ENCODE assay signal across 20 cellular contexts in the genomic region with DNA sequence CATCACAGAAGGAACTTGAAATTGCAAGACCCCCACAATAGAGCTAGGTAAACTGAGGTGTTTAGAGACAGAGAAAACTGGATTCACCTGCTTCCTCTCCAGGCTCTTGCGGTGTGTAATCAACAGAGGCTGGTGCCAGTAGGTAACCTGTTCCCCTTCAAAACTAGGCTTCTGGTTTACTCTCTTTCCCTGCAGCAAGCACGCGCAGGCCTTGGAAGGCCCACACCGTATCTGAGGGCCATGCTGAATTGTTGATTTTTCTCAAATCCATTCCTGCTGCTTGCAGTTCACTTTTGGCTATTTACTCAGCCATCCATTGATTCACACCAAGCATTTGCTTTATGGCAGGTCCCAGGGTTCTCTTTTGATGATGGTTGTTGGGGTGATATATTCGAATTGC. TPM values are rescaled to one million over a fixed set of nuclear protein-coding genes. Genes with fewer than 3 reads are reported as not detected.
DNase-seq lines count a peak whose midpoint lies in the region; ATAC-seq and TF ChIP-seq lines count a peak whose summit lies in the region.
"Had no signal": no experiment of that assay in that cellular context is flagged by ENCODE, and none has a peak within 500 bp of the region (broad histone marks: within the 10 kb centered on the region; RNA-seq: fewer than 3 reads in every experiment).

No MANE protein-coding gene starts in this region.

- H3K9ac ChIP-seq in HUES6 (ENCODE audit: low read length), result no peak overlapping the region
- H3K9ac ChIP-seq: GM23248 had no signal

- H3K4me2 ChIP-seq in osteoblast (ENCODE audit: insufficient read depth, low read length), result peak overlapping the region; percentile 77

- H3K4me1 ChIP-seq in HUES6 (ENCODE audit: control insufficient read depth, insufficient read depth, low read length) (peaks cover 9% of the 10 kb centered on the region), osteoblast (ENCODE audit: insufficient read depth, low read length) (no peaks in the 10 kb centered on the region)
- H3K4me1 ChIP-seq: transverse colon had no signal

- ATAC-seq in HG02642 (IDR thresholded peaks at IDR 0.05; ENCODE audit: poor library complexity, unreplicated experiment) (no peak), HG03045 (IDR thresholded peaks at IDR 0.05; ENCODE audit: unreplicated experiment) (no peak), HG03520 (IDR thresholded peaks at IDR 0.05; ENCODE audit: unreplicated experiment) (no peak)

- intact Hi-C loops in dorsolateral prefrontal cortex (cut with DNase I), result loop anchor here in 1 of 2 donors (2.0 kb wide), 1 partner anchor 153 kb away; the partner anchor contains the start of gene EPB41L4B

- H3K36me3 ChIP-seq in HUES6 (ENCODE audit: control insufficient read depth, insufficient read depth, low read length) (no peaks in the 10 kb centered on the region), osteoblast (ENCODE audit: insufficient read depth, low read length) (no peaks in the 10 kb centered on the region)
- H3K36me3 ChIP-seq: cardiac muscle cell, heart left ventricle, transverse colon had no signal

- H3K27me3 ChIP-seq in HUES6 (ENCODE audit: control insufficient read depth, insufficient read depth, low read length) (peaks cover 47% of the 10 kb centered on the region), dorsolateral prefrontal cortex (no peaks in the 10 kb centered on the region), osteoblast (ENCODE audit: insufficient read depth, low read length) (peaks cover 50% of the 10 kb centered on the region)

- H3K27ac ChIP-seq in HUES6 (ENCODE audit: low read depth, low read length), result no peak overlapping the region
- H3K27ac ChIP-seq in dorsolateral prefrontal cortex, result peak overlapping the region in 51 of 59 donors; percentile 6 to 85 (median 73)
- H3K27ac ChIP-seq in osteoblast (ENCODE audit: low read depth, low read length), result no peak overlapping the region
- H3K27ac ChIP-seq: cardiac muscle cell, GM23248, heart left ventricle, transverse colon had no signal

- DNase-seq in NCI-H510A treated with DMSO at 0.1 percent for 48 hours (lab: John Stamatoyannopoulos, UW) (peak; percentile 7), NCI-H510A (lab: John Stamatoyannopoulos, UW) (no peak), dorsolateral prefrontal cortex (peak in 1 of 10 donors; percentile 28), osteoblast (ENCODE audit: insufficient read length, low spot score, missing footprints) (peak; percentile 41)
- DNase-seq: activated CD8-positive, alpha-beta T cell treated with anti-CD3 and anti-CD28 coated beads, Interleukin-2, amount 10 ng/mL, durations not matched to agents 7 days and 5 days; activated T-cell treated with anti-CD3 and anti-CD28 coated beads, Interleukin-2, amount 50 U/mL, for 48 hours; effector memory CD4-positive, alpha-beta T cell; heart left ventricle; MM.1S; NCI-H187; NCI-H526 treated with DMSO at 0.1 percent for 48 hours; SHP77 treated with DMSO at 0.1 percent for 48 hours; stimulated activated CD4-positive, alpha-beta T cell treated with anti-CD3 and anti-CD28 coated beads, Interleukin-12 subunit alpha, Interleukin-12 subunit beta, amount 100 ng/mL, for 4 hours; transverse colon had no signal

- H4K20me1 ChIP-seq in osteoblast (ENCODE audit: insufficient read depth, low read length), result no peaks in the 10 kb centered on the region

- no peak overlapping the region for H2AFZ ChIP-seq in osteoblast (ENCODE audit: low read length)
- H2AFZ ChIP-seq: GM23248 had no signal

- TF ChIP-seq CTCF in dorsolateral prefrontal cortex (IDR thresholded peaks at IDR 0.05 in 54 of 56, conservative IDR thresholded peaks at IDR 0.05 in 2 of 56; ENCODE audit: low read depth in 1 of 56, partially characterized antibody in 56 of 56), result no peak
- no peak for TF ChIP-seq CTCF in osteoblast (IDR thresholded peaks at IDR 0.05; ENCODE audit: extremely low read depth, low read depth, low read length)

- H3K9me3 ChIP-seq in HUES6 (ENCODE audit: control insufficient read depth, insufficient read depth, low read depth, low read length) (no peaks in the 10 kb centered on the region), osteoblast (ENCODE audit: low read depth, low read length) (no peaks in the 10 kb centered on the region)
- H3K9me3 ChIP-seq: transverse colon had no signal

- no peaks in the 10 kb centered on the region for H3K79me2 ChIP-seq in osteoblast (ENCODE audit: insufficient read depth, low read length)

- H3K4me3 ChIP-seq in HUES6 (ENCODE audit: low read depth, low read length) (peak overlapping the region; percentile 58; the same call in 1 of the 2 replicates), dorsolateral prefrontal cortex (peak overlapping the region in 57 of 59 donors; percentile 29 to 72 (median 58)), osteoblast (ENCODE audit: insufficient read depth, low read length) (no peak overlapping the region)

RNA-seq across cellular contexts. Expression of gene FRRS1L, which starts 0.7 kb away (rescaled TPM):
- 100 to 1,000 TPM in 105 of 120 experiments, 10 to 100 TPM in 15; 42.9 to 221 (median 137) TPM for total RNA-seq in dorsolateral prefrontal cortex
- 0.29 and 0.36 TPM in 2 replicates for total RNA-seq in osteoblast
- total RNA-seq: activated CD8-positive, alpha-beta T cell treated with anti-CD3 and anti-CD28 coated beads, Interleukin-2, amount 10 ng/mL, durations not matched to agents 7 days and 5 days; GM23248 had no signal

RNA-seq across cellular contexts. Expression of gene TMEM245, which starts 48.0 kb away (rescaled TPM):
- total RNA-seq in dorsolateral prefrontal cortex (100 to 1,000 TPM in 1 of 120 experiments, 10 to 100 TPM in 119; 53.4 to 104 (median 72.3) TPM), osteoblast (45.2 and 46.9 TPM in 2 replicates)

Comparison
In these comparisons a context has a peak if more than half of its experiments do, and no peak if none do; other contexts are left out.
1. H3K27ac ChIP-seq: peak in dorsolateral prefrontal cortex (51 of 59); none in HUES6 (single experiment) and osteoblast (single experiment).
2. RNA of gene FRRS1L, which starts 0.7 kb away (total RNA-seq): 42.9 to 221 TPM in dorsolateral prefrontal cortex; 0.29 to 0.36 TPM in osteoblast; every median in the first group is over 10 times any median in the second.